In genomic region chr18:75727479-75727878, GRCh38 we compare ENCODE assay signal across 8 cellular contexts.
DNase-seq lines count a peak whose midpoint lies in the region; ATAC-seq, FAIRE-seq and TF ChIP-seq lines count a peak whose summit lies in the region.

No MANE protein-coding gene starts in this region.

- DNase-seq in A172 (ENCODE audit: low spot score) (peak; percentile 19), GM10248 (ENCODE audit: extremely low spot score) (peak; percentile 26), NCI-H1694 treated with DMSO at 0.1 percent for 48 hours (lab: John Stamatoyannopoulos, UW) (peak; percentile 31), astrocyte (ENCODE audit: low read depth) (peak; percentile 0), left lung (no peak), type B pancreatic cell (ENCODE audit: extremely low spot score, unreplicated experiment) (no peak)

- H2AFZ ChIP-seq in astrocyte (ENCODE audit: low read depth, low read length), result no peak overlapping the region

- no peak overlapping the region for H3K27ac ChIP-seq in astrocyte (ENCODE audit: low read depth, low read length)
- no peak overlapping the region for H3K27ac ChIP-seq in left lung

- no peaks in the 10 kb centered on the region for H4K20me1 ChIP-seq in astrocyte (ENCODE audit: insufficient read depth, low read length)

- no peaks in the 10 kb centered on the region for H3K79me2 ChIP-seq in astrocyte (ENCODE audit: insufficient read depth, low read length)

- H3K4me1 Mint-ChIP-seq in astrocyte (ENCODE audit: low read depth, unreplicated experiment), result no peaks in the 10 kb centered on the region
- no peaks in the 10 kb centered on the region for H3K4me1 Mint-ChIP-seq in type B pancreatic cell (ENCODE audit: unreplicated experiment)

- no peak overlapping the region for H3K9ac ChIP-seq in astrocyte (ENCODE audit: low read length)

- H3K27me3 Mint-ChIP-seq in astrocyte (ENCODE audit: low read depth, unreplicated experiment), result peaks cover 21% of the 10 kb centered on the region
- peaks cover 10% of the 10 kb centered on the region for H3K27me3 Mint-ChIP-seq in type B pancreatic cell

- H3K36me3 ChIP-seq in astrocyte (ENCODE audit: insufficient read depth, low read length) (no peaks in the 10 kb centered on the region), left lung (no peaks in the 10 kb centered on the region)

- H3K9me3 Mint-ChIP-seq in astrocyte (ENCODE audit: unreplicated experiment), result peaks cover 2% of the 10 kb centered on the region
- no peaks in the 10 kb centered on the region for H3K9me3 Mint-ChIP-seq in type B pancreatic cell

- intact Hi-C loops in left lung (cut with DNase I), result no loop called here

- H3K36me3 Mint-ChIP-seq in astrocyte (ENCODE audit: low read depth, unreplicated experiment) (no peaks in the 10 kb centered on the region), type B pancreatic cell (no peaks in the 10 kb centered on the region)

- H3K4me2 ChIP-seq in astrocyte (ENCODE audit: low read length), result no peak overlapping the region

- no peak overlapping the region for H3K4me3 ChIP-seq in astrocyte (ENCODE audit: insufficient read depth, low read depth, low read length)
- H3K4me3 ChIP-seq in left lung, result no peak overlapping the region

- H3K9me3 ChIP-seq in astrocyte (ENCODE audit: insufficient read depth, low read depth, low read length) (no peaks in the 10 kb centered on the region), left lung (no peaks in the 10 kb centered on the region)

- H3K27ac Mint-ChIP-seq in astrocyte (ENCODE audit: unreplicated experiment) (no peak overlapping the region), type B pancreatic cell (no peak overlapping the region)

- H3K4me1 ChIP-seq in astrocyte (ENCODE audit: insufficient read depth, low read length) (no peaks in the 10 kb centered on the region), left lung (no peaks in the 10 kb centered on the region)

- CTCF ChIA-PET in GM10248 (lab: Yijun Ruan, JAX), result interaction anchor here (0.7 to 1.6 kb wide), 6 partner anchors 29 to 1077 kb away, joined by 3 read pairs; no protein-coding TSS in a partner anchor

- no peak overlapping the region for H3K4me3 Mint-ChIP-seq in astrocyte (ENCODE audit: unreplicated experiment)
- H3K4me3 Mint-ChIP-seq in type B pancreatic cell, result no peak overlapping the region

- H3K27me3 ChIP-seq in astrocyte (ENCODE audit: insufficient read depth, low read length) (no peaks in the 10 kb centered on the region), left lung (peaks cover 0 to 4% of the 10 kb centered on the region in 2 donors)

- POLR2A ChIA-PET in GM10248 (lab: Yijun Ruan, JAX), result no interaction called here

- peak; percentile 58 for ATAC-seq in left lung
- ATAC-seq in GM21423 (IDR thresholded peaks at IDR 0.05; ENCODE audit: unreplicated experiment), result no peak
- no peak for ATAC-seq in HG02840 (IDR thresholded peaks at IDR 0.05; ENCODE audit: low FRiP score, unreplicated experiment)

- TF ChIP-seq CTCF in GM10248 (IDR thresholded peaks at IDR 0.05; ENCODE audit: control extremely low read depth, extremely low read depth, low read depth, missing control alignments) (peak; percentile 43), astrocyte (IDR thresholded peaks at IDR 0.05; ENCODE audit: insufficient read depth, low read depth, low read length) (no peak), left lung (IDR thresholded peaks at IDR 0.05) (peak; percentile 25 to 28), type B pancreatic cell (conservative IDR thresholded peaks at IDR 0.05) (peak; percentile 74)

- no peak for FAIRE-seq in astrocyte (lab: Jason Lieb, UNC)

Comparison
In these comparisons a context has a peak if more than half of its experiments do, and no peak if none do; other contexts are left out.
1. DNase-seq: peak in A172 (single experiment), GM10248 (single experiment), NCI-H1694 treated with DMSO at 0.1 percent for 48 hours (single experiment) and astrocyte (single experiment); none in left lung (0 of 2) and type B pancreatic cell (single experiment).